Comparison of ENCODE assay signal across 9 cellular contexts in the genomic region with DNA sequence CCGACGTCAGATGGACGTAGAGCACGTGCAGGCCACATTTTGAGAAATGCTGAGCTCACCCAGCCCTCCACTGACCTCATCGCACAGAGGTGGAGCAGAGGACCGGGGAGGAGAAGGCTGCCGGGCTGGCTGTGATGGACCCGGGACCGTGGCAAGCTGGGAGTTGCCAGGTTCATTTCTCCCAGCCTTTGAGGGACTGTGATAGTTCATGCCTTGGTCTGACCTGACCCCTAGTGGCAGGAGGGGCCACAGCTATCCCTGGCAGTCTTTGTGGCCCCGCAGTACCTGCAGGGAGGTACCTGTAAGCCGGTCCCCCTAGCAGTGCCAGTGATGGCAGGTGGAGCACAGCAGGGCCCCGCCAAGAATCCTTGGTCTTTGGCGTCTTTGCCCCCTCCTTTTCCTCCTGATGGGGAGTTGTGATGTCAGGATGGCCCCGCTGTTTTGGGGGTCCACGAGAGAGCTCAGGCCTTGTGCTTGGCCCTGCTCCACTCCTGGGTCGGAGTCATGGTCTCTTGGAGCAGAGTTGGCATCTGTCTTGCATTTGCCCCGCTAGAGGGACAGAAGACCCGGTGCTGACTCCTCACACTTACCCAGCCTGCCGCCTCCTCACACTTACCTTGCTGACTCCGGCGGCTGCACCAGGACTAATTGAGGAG. TPM values are rescaled to one million over a fixed set of nuclear protein-coding genes. Genes with fewer than 3 reads are reported as not detected.
DNase-seq lines count a peak whose midpoint lies in the region; ATAC-seq, FAIRE-seq and TF ChIP-seq lines count a peak whose summit lies in the region.
"Had no signal": no experiment of that assay in that cellular context is flagged by ENCODE, and none has a peak within 500 bp of the region (broad histone marks: within the 10 kb centered on the region; RNA-seq: fewer than 3 reads in every experiment).

No MANE protein-coding gene starts in this region.

- H3K4me1 Mint-ChIP-seq in CD4-positive, CD25-positive, alpha-beta regulatory T cell: no peaks in the 10 kb centered on the region

- no peaks in the 10 kb centered on the region for H3K9me3 Mint-ChIP-seq in CD4-positive, CD25-positive, alpha-beta regulatory T cell
- H3K9me3 Mint-ChIP-seq: IgD-negative memory B cell had no signal

- POLR2A ChIA-PET in HEK293T (lab: Yijun Ruan, JAX): no interaction called here

- peak; percentile 43 to 67 for ATAC-seq in CD4-positive, CD25-positive, alpha-beta regulatory T cell (ENCODE audit: low read depth in 2 of 2)
- ATAC-seq in pancreas (peak; percentile 79 to 93 (median 90)), HG03159 (IDR thresholded peaks at IDR 0.05; ENCODE audit: unreplicated experiment) (no peak)

- H3K4me3 Mint-ChIP-seq in CD4-positive, CD25-positive, alpha-beta regulatory T cell: no peak overlapping the region

- H3K27ac ChIP-seq in CD4-positive, CD25-positive, alpha-beta regulatory T cell (ENCODE audit: insufficient read depth, low read length, poor library complexity, severe bottlenecking): no peak overlapping the region
- H3K27ac ChIP-seq in pancreas: no peak overlapping the region

- peak; percentile 29 to 45 (median 40) for DNase-seq in CD4-positive, CD25-positive, alpha-beta regulatory T cell
- DNase-seq in HEK293T (ENCODE audit: extremely low spot score) (peak; percentile 79), RCC 7860 (ENCODE audit: low spot score) (peak; percentile 44), germinal center (ENCODE audit: low spot score) (peak; percentile 78), pancreas (peak; percentile 55 to 79 (median 72)), urothelium cell line (ENCODE audit: low spot score) (peak; percentile 27)
- peak; percentile 23 for DNase-seq in activated T-helper 9 cell treated with anti-CD3 and anti-CD28 coated beads, Interleukin-2, amount 50 U/mL, for 16 hours (ENCODE audit: low read depth)

- no peak overlapping the region for H3K27ac Mint-ChIP-seq in CD4-positive, CD25-positive, alpha-beta regulatory T cell

- intact Hi-C loops in pancreas (cut with DNase I): loop anchor here in 2 of 3 donors (5.0 to 10.0 kb wide), 3 partner anchors 166 to 186 kb away; no protein-coding TSS in a partner anchor

- WGBS in pancreas, 2 donors: 60 to 63% methylated on average over 21 of the region's 21 CpGs

- H3K4me3 ChIP-seq in CD4-positive, CD25-positive, alpha-beta regulatory T cell (ENCODE audit: low read depth, low read length): no peak overlapping the region
- H3K4me3 ChIP-seq in pancreas: no peak overlapping the region

- no peaks in the 10 kb centered on the region for H3K4me1 ChIP-seq in CD4-positive, CD25-positive, alpha-beta regulatory T cell (ENCODE audit: control insufficient read depth, insufficient read depth, low read length, poor library complexity, severe bottlenecking)
- no peaks in the 10 kb centered on the region for H3K4me1 ChIP-seq in pancreas

- peaks cover 31% of the 10 kb centered on the region for H3K36me3 Mint-ChIP-seq in CD4-positive, CD25-positive, alpha-beta regulatory T cell

- H3K27me3 ChIP-seq in CD4-positive, CD25-positive, alpha-beta regulatory T cell (ENCODE audit: control insufficient read depth, insufficient read depth, low read length): no peaks in the 10 kb centered on the region
- H3K27me3 ChIP-seq in pancreas: no peaks in the 10 kb centered on the region

- H3K27me3 Mint-ChIP-seq in CD4-positive, CD25-positive, alpha-beta regulatory T cell: no peaks in the 10 kb centered on the region
- H3K27me3 Mint-ChIP-seq: IgD-negative memory B cell had no signal

- H3K9me3 ChIP-seq in CD4-positive, CD25-positive, alpha-beta regulatory T cell (ENCODE audit: control insufficient read depth in 2 of 2, low read length in 2 of 2): no peaks in the 10 kb centered on the region
- no peaks in the 10 kb centered on the region for H3K9me3 ChIP-seq in pancreas

- H3K36me3 ChIP-seq in CD4-positive, CD25-positive, alpha-beta regulatory T cell (ENCODE audit: control insufficient read depth, insufficient read depth, low read length): peaks cover 61% of the 10 kb centered on the region
- peaks cover 0 to 30% (median 7%) of the 10 kb centered on the region in 3 donors for H3K36me3 ChIP-seq in pancreas

- CTCF ChIA-PET in HEK293T (lab: Yijun Ruan, JAX): interaction anchor here (0.6 to 1.6 kb wide), 7 partner anchors 10 to 630 kb away, joined by 3 to 9 read pairs (median 4); no protein-coding TSS in a partner anchor

- FAIRE-seq in RCC 7860 (lab: Jason Lieb, UNC) (no peak), pancreas (lab: Jason Lieb, UNC) (no peak), urothelium cell line (lab: Jason Lieb, UNC) (no peak)

- peak; percentile 60 to 65 (median 63) for TF ChIP-seq CTCF in pancreas (IDR thresholded peaks at IDR 0.05)

TF ChIP-seq in HEK293T, 16 proteins besides CTCF, POLR2A, EP300 and RAD21:
- TF ChIP-seq CTBP1 (IDR thresholded peaks at IDR 0.05; ENCODE audit: borderline replicate concordance): no peak
- TF ChIP-seq, protein P1, sequence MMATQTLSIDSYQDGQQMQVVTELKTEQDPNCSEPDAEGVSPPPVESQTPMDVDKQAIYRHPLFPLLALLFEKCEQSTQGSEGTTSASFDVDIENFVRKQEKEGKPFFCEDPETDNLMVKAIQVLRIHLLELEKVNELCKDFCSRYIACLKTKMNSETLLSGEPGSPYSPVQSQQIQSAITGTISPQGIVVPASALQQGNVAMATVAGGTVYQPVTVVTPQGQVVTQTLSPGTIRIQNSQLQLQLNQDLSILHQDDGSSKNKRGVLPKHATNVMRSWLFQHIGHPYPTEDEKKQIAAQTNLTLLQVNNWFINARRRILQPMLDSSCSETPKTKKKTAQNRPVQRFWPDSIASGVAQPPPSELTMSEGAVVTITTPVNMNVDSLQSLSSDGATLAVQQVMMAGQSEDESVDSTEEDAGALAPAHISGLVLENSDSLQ (IDR thresholded peaks at IDR 0.05): no peak
- no peak for TF ChIP-seq FOXK2 (IDR thresholded peaks at IDR 0.05)
- TF ChIP-seq SP1 (IDR thresholded peaks at IDR 0.05): no peak
- no peak for TF ChIP-seq ELF4 (IDR thresholded peaks at IDR 0.05)
- TF ChIP-seq NFRKB (IDR thresholded peaks at IDR 0.05): no peak
- TF ChIP-seq BHLHE40 (IDR thresholded peaks at IDR 0.05; ENCODE audit: borderline replicate concordance): no peak
- no peak for TF ChIP-seq LEF1 (IDR thresholded peaks at IDR 0.05; ENCODE audit: borderline replicate concordance)
- no peak for TF ChIP-seq ARNT (IDR thresholded peaks at IDR 0.05)
- TF ChIP-seq TARDBP (IDR thresholded peaks at IDR 0.05): no peak

RNA-seq across cellular contexts. Expression of a gene that starts 50.4 kb away (rescaled TPM):
- total RNA-seq in CD4-positive, CD25-positive, alpha-beta regulatory T cell: not detected
- polyA plus RNA-seq in CD4-positive, CD25-positive, alpha-beta regulatory T cell: not detected
- total RNA-seq in pancreas: not detected
- polyA plus RNA-seq in pancreas: not detected
- polyA plus RNA-seq: IgD-negative memory B cell had no signal

Comparison
In these comparisons a context has a peak if more than half of its experiments do, and no peak if none do; other contexts are left out.
1. DNase-seq: peak in every context shown above with its lines; median percentile 79 in HEK293T; 78 in germinal center; 72 in pancreas; 44 in RCC 7860; 40 in CD4-positive, CD25-positive, alpha-beta regulatory T cell; 27 in urothelium cell line; 23 in activated T-helper 9 cell treated with anti-CD3 and anti-CD28 coated beads, Interleukin-2, amount 50 U/mL, for 16 hours.